Comparison of ENCODE assay signal across 12 cellular contexts in the genomic region with DNA sequence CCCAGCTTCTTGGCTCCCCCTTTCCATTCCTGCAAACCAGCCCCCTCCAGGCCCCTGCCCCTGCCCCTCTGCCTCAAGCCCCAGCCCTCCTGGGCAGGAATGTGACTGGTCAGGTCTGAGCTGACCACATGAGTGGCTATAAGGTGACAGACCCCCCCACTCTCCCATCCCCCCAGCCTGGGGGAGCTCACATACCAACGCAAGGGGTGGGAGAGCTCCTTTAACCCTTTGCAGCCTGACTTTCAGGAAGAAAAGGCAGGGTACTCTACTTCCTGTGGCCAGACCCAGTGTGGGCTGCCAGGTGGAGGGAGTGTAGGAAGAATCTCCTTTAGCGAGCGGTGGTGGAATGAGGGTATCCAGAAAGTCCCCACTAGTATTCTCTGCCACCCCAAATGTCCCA. TPM values are rescaled to one million over a fixed set of nuclear protein-coding genes. Genes with fewer than 3 reads are reported as not detected.
DNase-seq lines count a peak whose midpoint lies in the region; ATAC-seq and TF ChIP-seq lines count a peak whose summit lies in the region.
"Had no signal": no experiment of that assay in that cellular context is flagged by ENCODE, and none has a peak within 500 bp of the region (broad histone marks: within the 10 kb centered on the region; RNA-seq: fewer than 3 reads in every experiment).

No MANE protein-coding gene starts in this region.

- 0% methylated on average over 1 of the region's 3 CpGs for WGBS in mesenchymal stem cell

- H3K27me3 ChIP-seq in HUES6 (ENCODE audit: control insufficient read depth, insufficient read depth, low read length), result no peaks in the 10 kb centered on the region
- H3K27me3 ChIP-seq in mesenchymal stem cell (ENCODE audit: control insufficient read depth in 1 of 2, insufficient read depth in 1 of 2, low read length in 2 of 2), result no peaks in the 10 kb centered on the region
- H3K27me3 ChIP-seq in subcutaneous abdominal adipose tissue (ENCODE audit: control insufficient read depth in 5 of 5, insufficient read depth in 4 of 5, low read length in 5 of 5), result no peaks in the 10 kb centered on the region

- H2BK5ac ChIP-seq in mesenchymal stem cell (ENCODE audit: low read depth, low read length, poor library complexity, severe bottlenecking), result peak overlapping the region; percentile 33

- H3K9ac ChIP-seq in HUES6 (ENCODE audit: low read length), result peak overlapping the region; percentile 51
- no peak overlapping the region for H3K9ac ChIP-seq in mesenchymal stem cell (ENCODE audit: low read length)
- H3K9ac ChIP-seq in subcutaneous abdominal adipose tissue (ENCODE audit: low read length in 5 of 5), result peak overlapping the region in 2 of 5 donors; percentile 10 to 57

- H4K91ac ChIP-seq in mesenchymal stem cell (ENCODE audit: low read length), result peak overlapping the region; percentile 72

- H3K14ac ChIP-seq in mesenchymal stem cell (ENCODE audit: low read length in 2 of 2), result peak overlapping the region in 1 of 2 experiments; percentile 61

- peak overlapping the region; percentile 34; the same call in 1 of the 2 replicates for H3K4me3 ChIP-seq in HUES6 (ENCODE audit: low read depth, low read length)
- H3K4me3 ChIP-seq in coronary artery, result no peak overlapping the region
- no peak overlapping the region for H3K4me3 ChIP-seq in mesenchymal stem cell (ENCODE audit: insufficient read depth in 1 of 2, low read depth in 1 of 2, low read length in 2 of 2)
- H3K4me3 ChIP-seq in subcutaneous abdominal adipose tissue (ENCODE audit: low read depth in 1 of 5, low read length in 5 of 5), result no peak overlapping the region

- H4K8ac ChIP-seq in mesenchymal stem cell (ENCODE audit: low read length), result no peak overlapping the region

- no peak for DNase-seq in coronary artery (ENCODE audit: low spot score)
- DNase-seq in mesenchymal stem cell, result no peak
- no peak for DNase-seq in LoVo (ENCODE audit: low spot score)
- DNase-seq: NCI-H187 treated with DMSO at 0.1 percent for 48 hours; stimulated activated CD4-positive, alpha-beta T cell treated with anti-CD3 and anti-CD28 coated beads, Interleukin-4, amount 100 ng/mL, for 4 hours; WERI-Rb-1 had no signal

- H3K36me3 ChIP-seq in HUES6 (ENCODE audit: control insufficient read depth, insufficient read depth, low read length), result no peaks in the 10 kb centered on the region
- H3K36me3 ChIP-seq in mesenchymal stem cell (ENCODE audit: control insufficient read depth in 1 of 2, insufficient read depth in 2 of 2, low read depth in 1 of 2, low read length in 2 of 2), result peaks cover 0 to 8% of the 10 kb centered on the region in 2 experiments
- H3K36me3 ChIP-seq in subcutaneous abdominal adipose tissue (ENCODE audit: control insufficient read depth in 5 of 5, insufficient read depth in 5 of 5, low read length in 5 of 5), result no peaks in the 10 kb centered on the region
- H3K36me3 ChIP-seq: WERI-Rb-1 had no signal

- TF ChIP-seq CTCF in coronary artery (IDR thresholded peaks at IDR 0.05), result no peak

- H2AK5ac ChIP-seq in mesenchymal stem cell (ENCODE audit: low read length, severe bottlenecking), result peak overlapping the region; percentile 69

- H3K18ac ChIP-seq in mesenchymal stem cell (ENCODE audit: low read depth in 1 of 2, low read length in 2 of 2), result peak overlapping the region in 1 of 2 experiments; percentile 40

- H3K79me1 ChIP-seq in mesenchymal stem cell (replicated peaks; ENCODE audit: low read length, poor library complexity, severe bottlenecking), result peaks cover 17% of the 10 kb centered on the region

- peak overlapping the region; percentile 19 to 26 for H3K4ac ChIP-seq in mesenchymal stem cell (ENCODE audit: low read depth in 1 of 2, low read length in 2 of 2)

- H2BK12ac ChIP-seq in mesenchymal stem cell (ENCODE audit: low read length in 2 of 2), result peak overlapping the region; percentile 37 to 85

- H3K23ac ChIP-seq in mesenchymal stem cell (ENCODE audit: low read length in 2 of 2), result no peak overlapping the region

- no peak overlapping the region for H2AFZ ChIP-seq in mesenchymal stem cell (ENCODE audit: low read depth, low read length)

- H3K9me3 ChIP-seq in HUES6 (ENCODE audit: control insufficient read depth, insufficient read depth, low read depth, low read length) (no peaks in the 10 kb centered on the region), mesenchymal stem cell (ENCODE audit: control insufficient read depth, low read length) (no peaks in the 10 kb centered on the region), subcutaneous abdominal adipose tissue (ENCODE audit: control insufficient read depth in 5 of 5, low read length in 5 of 5) (no peaks in the 10 kb centered on the region)

- H3K4me1 ChIP-seq in HUES6 (ENCODE audit: control insufficient read depth, insufficient read depth, low read length) (peaks cover 83% of the 10 kb centered on the region), mesenchymal stem cell (ENCODE audit: control insufficient read depth, insufficient read depth, low read depth, low read length) (peaks cover 82% of the 10 kb centered on the region), subcutaneous abdominal adipose tissue (ENCODE audit: control insufficient read depth in 5 of 5, insufficient read depth in 5 of 5, low read length in 5 of 5) (peaks cover 16 to 93% (median 88%) of the 10 kb centered on the region in 5 donors)

- H3K27ac ChIP-seq in HUES6 (ENCODE audit: low read depth, low read length) (peak overlapping the region; percentile 48; the same call in 1 of the 2 replicates), coronary artery (peak overlapping the region; percentile 97 to 98), mesenchymal stem cell (ENCODE audit: low read length, poor library complexity, severe bottlenecking) (peak overlapping the region; percentile 66), subcutaneous abdominal adipose tissue (ENCODE audit: low read depth, low read length) (peak overlapping the region; percentile 46)
- H3K27ac ChIP-seq: WERI-Rb-1 had no signal

- ATAC-seq in HG03521 (IDR thresholded peaks at IDR 0.05; ENCODE audit: unreplicated experiment) (no peak), GM19328 (IDR thresholded peaks at IDR 0.05; ENCODE audit: unreplicated experiment) (no peak), HG03457 (IDR thresholded peaks at IDR 0.05; ENCODE audit: unreplicated experiment) (no peak)
- ATAC-seq: natural killer cell treated with Interleukin-12 subunit alpha and Interleukin-12 subunit beta and Interleukin-15 and Interleukin-18, amount 100 ng/mL, for 72 hours had no signal

- H2BK15ac ChIP-seq in mesenchymal stem cell (ENCODE audit: low read depth, poor library complexity, severe bottlenecking), result no peak overlapping the region

- no peak overlapping the region for H3K4me2 ChIP-seq in mesenchymal stem cell (ENCODE audit: low read length, poor library complexity, severe bottlenecking)

- H2BK120ac ChIP-seq in mesenchymal stem cell (ENCODE audit: low read depth, low read length), result peak overlapping the region; percentile 61

RNA-seq across cellular contexts. Expression of a gene that starts 33.1 kb away (rescaled TPM):
- 27.0 TPM for polyA plus RNA-seq in mesenchymal stem cell (2013, experiment 1 of 2)
- 24.1 TPM for polyA plus RNA-seq in mesenchymal stem cell (2013, experiment 2 of 2)

Comparison
In these comparisons a context has a peak if more than half of its experiments do, and no peak if none do; other contexts are left out.
1. H3K27ac ChIP-seq: peak in every context shown above with its lines; median percentile 98 in coronary artery; 66 in mesenchymal stem cell; 48 in HUES6; 46 in subcutaneous abdominal adipose tissue.